In the genomic region with DNA sequence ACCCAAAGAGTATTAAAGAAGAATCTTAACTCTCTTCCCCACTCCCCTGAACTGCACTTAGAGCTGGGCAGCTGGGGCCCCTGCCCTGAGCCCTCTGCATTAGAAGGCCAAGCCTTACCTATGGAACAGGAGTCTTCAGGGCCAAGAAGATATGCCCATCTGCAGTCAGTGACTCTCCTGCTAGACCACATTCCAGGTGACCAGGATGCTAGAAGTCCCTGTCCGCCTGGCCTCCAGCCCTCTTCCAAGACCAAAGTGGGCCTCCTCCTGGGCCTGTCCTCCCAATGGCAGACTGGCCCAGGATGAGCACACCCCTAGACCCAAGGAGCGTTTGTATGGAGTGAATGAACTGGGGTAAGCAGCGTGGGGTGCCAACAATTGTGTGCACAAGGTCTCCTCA, we compare ENCODE assay signal across 23 cellular contexts.
"Had no signal": no experiment of that assay in that cellular context is flagged by ENCODE, and none has a peak within 500 bp of the region (broad histone marks: within the 10 kb centered on the region; RNA-seq: fewer than 3 reads in every experiment).

No MANE protein-coding gene starts in this region.

- ATAC-seq: naive thymus-derived CD4-positive, alpha-beta T cell; natural killer cell; psoas muscle; right cardiac atrium; right lobe of liver; stimulated activated effector memory CD8-positive, alpha-beta T cell treated with anti-CD3 and anti-CD28 coated beads, Interleukin-12 subunit alpha, Interleukin-12 subunit beta, amount 100 ng/mL, for 72 hours; stimulated activated naive B cell treated with anti-CD40 and anti-IgM and Interleukin-4, amounts not matched to agents 10 μg/mL and 1 μg/mL and 100 μg/mL, for 72 hours; upper lobe of right lung had no signal

- H3K27ac ChIP-seq: ovary, parathyroid adenoma, psoas muscle, right lobe of liver, sigmoid colon, stomach, thoracic aorta, thyroid gland, tibial nerve, upper lobe of right lung, uterus had no signal

- H3K36me3 ChIP-seq: ovary, right lobe of liver, sigmoid colon, stomach, thoracic aorta, thyroid gland, tibial nerve, upper lobe of right lung, uterus had no signal

- H3K4me3 ChIP-seq: ovary, psoas muscle, right lobe of liver, sigmoid colon, stomach, thoracic aorta, thyroid gland, tibial nerve, upper lobe of right lung, uterus had no signal

- H3K9ac ChIP-seq: parathyroid adenoma had no signal

- H2AFZ ChIP-seq: parathyroid adenoma had no signal

- H3K9me3 ChIP-seq: ovary, right lobe of liver, thyroid gland, upper lobe of right lung had no signal

- H3K79me2 ChIP-seq: parathyroid adenoma had no signal

- DNase-seq: naive thymus-derived CD4-positive, alpha-beta T cell; natural killer cell; ovary; posterior cingulate gyrus; psoas muscle; right cardiac atrium; right lobe of liver; sigmoid colon; small intestine; stimulated activated CD4-positive, alpha-beta T cell treated with anti-CD3 and anti-CD28 coated beads, Interleukin-15, amount 100 ng/mL, for 24 hours; stimulated activated CD4-positive, alpha-beta T cell treated with anti-CD3 and anti-CD28 coated beads, Interleukin-2, amount 100 ng/mL, for 24 hours; stimulated activated CD4-positive, alpha-beta T cell treated with anti-CD3 and anti-CD28 coated beads, Interleukin-2, amount 100 ng/mL, for 48 hours; stimulated activated CD4-positive, alpha-beta T cell treated with anti-CD3 and anti-CD28 coated beads, Interleukin-4, amount 100 ng/mL, for 24 hours; stimulated activated naive B cell treated with anti-CD40 and anti-IgM and Interleukin-4, amounts not matched to agents 10 μg/mL and 1 μg/mL and 100 μg/mL, for 72 hours; stimulated activated naive CD4-positive, alpha-beta T cell treated with Interleukin-2 at 50 U/mL for 16 hours; stomach; thyroid gland; upper lobe of right lung; uterus had no signal

- H3K27me3 ChIP-seq: ovary, right lobe of liver, sigmoid colon, stomach, thyroid gland, tibial nerve, upper lobe of right lung, uterus had no signal

- H3K4me1 ChIP-seq: parathyroid adenoma, sigmoid colon, upper lobe of right lung, uterus had no signal

- FAIRE-seq: small intestine had no signal
